27 cellular contexts compared by ENCODE assay signal in genomic region chr19:19499272-19499995, GRCh38. TPM values are rescaled to one million over a fixed set of nuclear protein-coding genes. Genes with fewer than 3 reads are reported as not detected.
"Had no signal": no experiment of that assay in that cellular context is flagged by ENCODE, and none has a peak within 500 bp of the region (broad histone marks: within the 10 kb centered on the region; RNA-seq: fewer than 3 reads in every experiment).

No MANE protein-coding gene starts in this region.

- H2AFZ ChIP-seq: parathyroid adenoma had no signal

- H3K27ac Mint-ChIP-seq: activated naive CD4-positive, alpha-beta T cell treated with anti-CD3 and anti-CD28 coated beads, Interleukin-2, amount 10 ng/mL, durations not matched to agents 7 days and 5 days had no signal

- H3K27ac ChIP-seq: epithelial cell of prostate, esophagus squamous epithelium, heart right ventricle, lower lobe of right lung, parathyroid adenoma, psoas muscle, testis, transverse colon had no signal

- H3K4me3 Mint-ChIP-seq: activated naive CD4-positive, alpha-beta T cell treated with anti-CD3 and anti-CD28 coated beads, Interleukin-2, amount 10 ng/mL, durations not matched to agents 7 days and 5 days had no signal

- H3K27me3 Mint-ChIP-seq: activated naive CD4-positive, alpha-beta T cell treated with anti-CD3 and anti-CD28 coated beads, Interleukin-2, amount 10 ng/mL, durations not matched to agents 7 days and 5 days had no signal

- H3K4me1 Mint-ChIP-seq: activated naive CD4-positive, alpha-beta T cell treated with anti-CD3 and anti-CD28 coated beads, Interleukin-2, amount 10 ng/mL, durations not matched to agents 7 days and 5 days had no signal

- H3K4me3 ChIP-seq: esophagus squamous epithelium, heart right ventricle, lower lobe of right lung, psoas muscle, smooth muscle cell, testis, transverse colon had no signal

- H3K9me3 ChIP-seq: esophagus squamous epithelium, heart right ventricle, lower lobe of right lung, psoas muscle, testis, transverse colon had no signal

- H3K9ac ChIP-seq: parathyroid adenoma had no signal

- FAIRE-seq: colon, endometrium had no signal

- H3K27me3 ChIP-seq: esophagus squamous epithelium, heart right ventricle, testis, transverse colon had no signal

- H3K4me2 ChIP-seq: smooth muscle cell had no signal

- DNase-seq: activated CD4-positive, alpha-beta T cell treated with anti-CD3 and anti-CD28 coated beads for 4 hours; activated CD4-positive, alpha-beta T cell treated with anti-CD3 and anti-CD28 coated beads, Interleukin-2, amount 50 U/mL, for 4 hours; activated gamma-delta T cell; activated naive CD4-positive, alpha-beta T cell treated with anti-CD3 and anti-CD28 coated beads, Interleukin-2, amount 10 ng/mL, durations not matched to agents 7 days and 5 days; anterior cingulate cortex; dermis blood vessel endothelial cell; effector CD4-positive, alpha-beta T cell; esophagus squamous epithelium; foreskin melanocyte; heart right ventricle; kidney glomerular epithelial cell; lower lobe of right lung; mesenchymal stem cell; nucleus accumbens; psoas muscle; stimulated activated CD4-positive, alpha-beta T cell treated with anti-CD3 and anti-CD28 coated beads, Interleukin-15, amount 100 ng/mL, for 24 hours; stimulated activated CD4-positive, alpha-beta T cell treated with anti-CD3 and anti-CD28 coated beads, Interleukin-2, amount 100 ng/mL, for 24 hours; stimulated activated naive CD8-positive, alpha-beta T cell treated with anti-CD3 and anti-CD28 coated beads, Interleukin-15, Interleukin-2, amounts not matched to agents 100 U/mL and 50 U/mL, for 24 hours; testis; transverse colon had no signal

- H3K9me3 Mint-ChIP-seq: activated naive CD4-positive, alpha-beta T cell treated with anti-CD3 and anti-CD28 coated beads, Interleukin-2, amount 10 ng/mL, durations not matched to agents 7 days and 5 days had no signal

- H3K4me1 ChIP-seq: esophagus squamous epithelium, heart right ventricle, lower lobe of right lung, parathyroid adenoma, psoas muscle, testis, transverse colon had no signal

- ATAC-seq: heart right ventricle; left lobe of liver; lower lobe of right lung; psoas muscle; stimulated activated naive CD8-positive, alpha-beta T cell treated with anti-CD3 and anti-CD28 coated beads, Interleukin-15, Interleukin-2, amounts not matched to agents 100 U/mL and 50 U/mL, for 24 hours had no signal

RNA-seq across cellular contexts. Expression of gene CILP2, which starts 38.6 kb away (rescaled TPM):
- total RNA-seq: glomerular endothelial cell, psoas muscle had no signal
